9 cellular contexts compared by ENCODE assay signal in genomic region chr3:112111785-112112402, GRCh38. TPM values are rescaled to one million over a fixed set of nuclear protein-coding genes. Genes with fewer than 3 reads are reported as not detected.
DNase-seq lines count a peak whose midpoint lies in the region; ATAC-seq, FAIRE-seq and TF ChIP-seq lines count a peak whose summit lies in the region.
"Had no signal": no experiment of that assay in that cellular context is flagged by ENCODE, and none has a peak within 500 bp of the region (broad histone marks: within the 10 kb centered on the region; RNA-seq: fewer than 3 reads in every experiment).

No MANE protein-coding gene starts in this region.

- H3K4me1 ChIP-seq in pancreas, result no peaks in the 10 kb centered on the region

- H3K36me3 Mint-ChIP-seq in IgD-negative memory B cell, result no peaks in the 10 kb centered on the region

- 26 to 32% methylated on average over 3 of the region's 3 CpGs for WGBS in pancreas, 2 donors

- no peak overlapping the region for H3K4me3 ChIP-seq in foreskin fibroblast (ENCODE audit: low read depth in 1 of 2, low read length in 2 of 2)
- no peak overlapping the region for H3K4me3 ChIP-seq in pancreas

- no peaks in the 10 kb centered on the region for H3K9me3 ChIP-seq in pancreas

- TF ChIP-seq CTCF in foreskin fibroblast (IDR thresholded peaks at IDR 0.05; ENCODE audit: low read depth, low read length) (peak; percentile 80), pancreas (IDR thresholded peaks at IDR 0.05) (peak; percentile 19 to 59 (median 40))

- FAIRE-seq in pancreas (lab: Jason Lieb, UNC), result no peak
- FAIRE-seq: colon had no signal

- H3K9me3 Mint-ChIP-seq in IgD-negative memory B cell, result no peaks in the 10 kb centered on the region

- H3K27ac Mint-ChIP-seq in IgD-negative memory B cell, result peak overlapping the region; percentile 1 to 84 (median 64)

- ATAC-seq in GM21619 (IDR thresholded peaks at IDR 0.05; ENCODE audit: unreplicated experiment) (peak; percentile 57), pancreas (peak; percentile 67 to 94 (median 87))

- peaks cover 1% of the 10 kb centered on the region for H3K27me3 Mint-ChIP-seq in IgD-negative memory B cell

- H3K27me3 ChIP-seq in pancreas, result no peaks in the 10 kb centered on the region

- peak; percentile 61 for DNase-seq in ELF-1 (ENCODE audit: low read depth, low spot score)
- DNase-seq in OCI-M1 (lab: John Stamatoyannopoulos, UW), result peak; percentile 71
- DNase-seq in activated T-cell treated with anti-CD3 and anti-CD28 coated beads, Interleukin-2, amount 50 U/mL, for 48 hours, result peak; percentile 49 to 63
- DNase-seq in foreskin fibroblast, result peak; percentile 60 to 79
- peak in 3 of 6 donors; percentile 22 to 56 (median 34) for DNase-seq in pancreas
- DNase-seq in putamen (ENCODE audit: low spot score), result no peak

- H3K27ac ChIP-seq in pancreas, result no peak overlapping the region

- H3K36me3 ChIP-seq in pancreas, result peaks cover 0 to 26% (median 0%) of the 10 kb centered on the region in 3 donors

- peaks cover 22 to 31% (median 31%) of the 10 kb centered on the region in 3 donors for H3K4me1 Mint-ChIP-seq in IgD-negative memory B cell

- H3K4me3 Mint-ChIP-seq in IgD-negative memory B cell, result no peak overlapping the region

- intact Hi-C loops in pancreas (cut with DNase I), result no loop called here

RNA-seq across cellular contexts. Expression of gene GCSAM, which starts 21.2 kb away (rescaled TPM):
- 34.0 TPM for polyA plus RNA-seq in IgD-negative memory B cell
- under 1 TPM in 2 of 6 donors, not detected in 4; 0.25 to 0.28 TPM for total RNA-seq in pancreas
- under 1 TPM in 1 of 2 donors, not detected in 1; 0.07 TPM for polyA plus RNA-seq in pancreas

RNA-seq across cellular contexts. Expression of gene C3orf52, which starts 25.7 kb away (rescaled TPM):
- polyA plus RNA-seq in IgD-negative memory B cell, result 0.50 TPM
- 10 to 100 TPM; 16.1 to 51.7 (median 24.9) TPM for total RNA-seq in pancreas
- polyA plus RNA-seq in pancreas, result 10 to 100 TPM in 1 of 2 donors, 1 to 10 TPM in 1; 9.7 to 11.2 TPM

Comparison
In these comparisons a context has a peak if more than half of its experiments do, and no peak if none do; other contexts are left out.
1. RNA of gene GCSAM, which starts 21.2 kb away (polyA plus RNA-seq): 34.0 TPM in IgD-negative memory B cell (single experiment); 0.07 TPM in pancreas; every median in the first group is over 10 times any median in the second.